In the genomic region with DNA sequence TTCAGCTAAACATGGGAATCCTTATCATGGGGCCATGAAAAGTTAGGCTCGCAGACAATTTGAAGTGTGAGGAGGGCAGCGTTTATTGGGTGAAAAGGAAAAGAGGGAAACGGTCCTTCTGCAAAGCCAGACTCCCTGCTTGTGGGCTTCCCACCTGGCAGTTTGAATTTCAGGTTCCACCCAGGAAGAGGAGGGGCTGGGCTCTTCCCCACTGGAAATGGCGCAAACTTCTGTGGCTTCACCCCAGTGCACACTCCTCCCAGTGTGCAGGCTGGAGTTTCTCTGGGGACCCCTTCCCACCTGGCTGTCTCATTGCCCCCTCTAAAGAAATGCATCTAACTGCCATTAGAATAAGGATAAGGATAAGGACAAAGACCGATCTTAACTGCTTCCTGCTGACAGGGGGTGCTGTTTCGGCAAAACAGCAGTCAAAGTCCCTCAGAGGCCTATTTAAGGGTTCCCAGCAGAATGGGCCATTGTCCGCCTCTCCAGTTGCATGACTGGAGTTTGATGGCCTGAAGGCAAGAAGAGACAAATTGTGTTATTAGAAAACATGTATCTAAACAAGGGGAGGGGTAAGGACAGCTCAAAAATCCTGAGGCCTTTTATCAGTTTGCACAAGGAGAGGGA, we compare ENCODE assay signal across 1 cellular context.
TF ChIP-seq lines count a peak whose summit lies in the region.

No MANE protein-coding gene starts in this region.

TF ChIP-seq in H1, 55 proteins besides CTCF, POLR2A, EP300 and RAD21:
- no peak for TF ChIP-seq KDM5A (IDR thresholded peaks at IDR 0.05; ENCODE audit: low read length)
- no peak for TF ChIP-seq TBP (IDR thresholded peaks at IDR 0.05; ENCODE audit: low read depth, low read length)
- no peak for TF ChIP-seq POU5F1 (IDR thresholded peaks at IDR 0.05; ENCODE audit: low read depth, low read length)
- no peak for TF ChIP-seq JUND (IDR thresholded peaks at IDR 0.05; ENCODE audit: low read length)
- TF ChIP-seq YY1 (IDR thresholded peaks at IDR 0.05; ENCODE audit: low read depth, low read length), result no peak
- TF ChIP-seq GABPA (IDR thresholded peaks at IDR 0.05; ENCODE audit: borderline replicate concordance, insufficient read depth, low read length), result no peak
- TF ChIP-seq NANOG (IDR thresholded peaks at IDR 0.05; ENCODE audit: insufficient read depth, low read depth, low read length, poor library complexity, severe bottlenecking), result no peak
- no peak for TF ChIP-seq ASH2L (IDR thresholded peaks at IDR 0.05; ENCODE audit: low read length)
- no peak for TF ChIP-seq CREB1 (IDR thresholded peaks at IDR 0.05)
- no peak for TF ChIP-seq TCF12 (IDR thresholded peaks at IDR 0.05; ENCODE audit: low read depth, low read length)
- no peak for TF ChIP-seq RXRA (IDR thresholded peaks at IDR 0.05; ENCODE audit: insufficient read depth, low read depth, low read length)
- no peak for TF ChIP-seq MAX (IDR thresholded peaks at IDR 0.05)
- no peak for TF ChIP-seq PHF8 (conservative IDR thresholded peaks at IDR 0.05; ENCODE audit: low read depth, low read length)
- TF ChIP-seq MAFK (IDR thresholded peaks at IDR 0.05; ENCODE audit: low read depth, low read length), result no peak
- TF ChIP-seq SIRT6 (IDR thresholded peaks at IDR 0.05; ENCODE audit: low read length), result no peak
- TF ChIP-seq SUZ12 (IDR thresholded peaks at IDR 0.05; ENCODE audit: low read length), result no peak
